ENCODE assay signal across 1 cellular context in genomic region chr18:51621103-51621969, GRCh38.
TF ChIP-seq lines count a peak whose summit lies in the region.

No MANE protein-coding gene starts in this region.

TF ChIP-seq in GM12878, 131 proteins besides CTCF, POLR2A, EP300 and RAD21 (continued from another document):
- no peak for TF ChIP-seq ZNF592 (IDR thresholded peaks at IDR 0.05)
- no peak for TF ChIP-seq ESRRA (IDR thresholded peaks at IDR 0.05; ENCODE audit: low read length)
- no peak for TF ChIP-seq NR2C1 (IDR thresholded peaks at IDR 0.05)
- TF ChIP-seq CHD4 (IDR thresholded peaks at IDR 0.05) = no peak
- no peak for TF ChIP-seq POLR2AphosphoS2 (IDR thresholded peaks at IDR 0.05; ENCODE audit: low read depth, low read length)
- TF ChIP-seq STAT3 (IDR thresholded peaks at IDR 0.05; ENCODE audit: low read depth, low read length) = no peak
- no peak for TF ChIP-seq USF1 (IDR thresholded peaks at IDR 0.05; ENCODE audit: borderline replicate concordance, extremely low read length, insufficient read depth, low read depth, low read length)
- no peak for TF ChIP-seq RCOR1 (conservative IDR thresholded peaks at IDR 0.05; ENCODE audit: low read depth, low read length)
- TF ChIP-seq YY1 (IDR thresholded peaks at IDR 0.05; ENCODE audit: low read depth, low read length) = 0 out of 2 replicates have a peak, but pooled peaks have one; percentile 30
- no peak for TF ChIP-seq EGR1 (IDR thresholded peaks at IDR 0.05; ENCODE audit: borderline replicate concordance in 1 of 2, low read depth in 2 of 2, low read length in 2 of 2)
- no peak for TF ChIP-seq REST (IDR thresholded peaks at IDR 0.05; ENCODE audit: low read depth, low read length)
- no peak for TF ChIP-seq TBL1XR1 (IDR thresholded peaks at IDR 0.05; ENCODE audit: low read depth, low read length)
